In genomic region chr10:124523301-124523871, GRCh38 we compare ENCODE assay signal across 9 cellular contexts.
A peak's percentile ranks its signal among the peaks of the same experiment; 100 is the strongest.
DNase-seq lines count a peak whose midpoint lies in the region; ATAC-seq and TF ChIP-seq lines count a peak whose summit lies in the region.
"Had no signal": no experiment of that assay in that cellular context is flagged by ENCODE, and none has a peak within 500 bp of the region (broad histone marks: within the 10 kb centered on the region; RNA-seq: fewer than 3 reads in every experiment).

No MANE protein-coding gene starts in this region.

- peak; percentile 39 for DNase-seq in left ventricle myocardium superior
- DNase-seq in Right ventricle myocardium superior = no peak
- peak; percentile 72 for DNase-seq in nephron progenitor cell
- no peak for DNase-seq in BE2C
- no peak for DNase-seq in GM03348 (ENCODE audit: low spot score)
- DNase-seq in stimulated activated effector memory CD8-positive, alpha-beta T cell treated with anti-CD3 and anti-CD28 coated beads, Interleukin-12 subunit alpha, Interleukin-12 subunit beta, amount 100 ng/mL, for 72 hours (ENCODE audit: low spot score in 2 of 2) = no peak
- DNase-seq: activated gamma-delta T cell treated with Interleukin-2 at 50 U/mL for 16 hours had no signal

- ATAC-seq in left ventricle myocardium superior (no peak), Right ventricle myocardium superior (ENCODE audit: poor library complexity) (no peak)
- no peak for ATAC-seq in activated T-helper 17 cell treated with anti-CD3 and anti-CD28 coated beads, Interleukin-2, amount 50 U/mL, for 72 hours (replicated peaks)
- ATAC-seq in stimulated activated effector memory CD8-positive, alpha-beta T cell treated with anti-CD3 and anti-CD28 coated beads, Interleukin-12 subunit alpha, Interleukin-12 subunit beta, amount 100 ng/mL, for 72 hours = no peak

- H3K9me3 ChIP-seq in duodenal mucosa (ENCODE audit: control insufficient read depth in 1 of 2, low read length in 2 of 2) = no peaks in the 10 kb centered on the region
- no peaks in the 10 kb centered on the region for H3K9me3 ChIP-seq in BE2C

- H3K36me3 ChIP-seq in duodenal mucosa (ENCODE audit: control insufficient read depth in 1 of 2, insufficient read depth in 2 of 2, low read length in 2 of 2) (no peaks in the 10 kb centered on the region), BE2C (no peaks in the 10 kb centered on the region)

- H3K4me1 ChIP-seq in duodenal mucosa (ENCODE audit: control insufficient read depth in 1 of 2, insufficient read depth in 2 of 2, low read length in 2 of 2) (peaks cover 15 to 18% of the 10 kb centered on the region in 2 donors), BE2C (peaks cover 8% of the 10 kb centered on the region)

- peak overlapping the region; percentile 40 to 48 for H3K9ac ChIP-seq in duodenal mucosa (ENCODE audit: low read depth in 1 of 2, low read length in 2 of 2)

- peak overlapping the region; percentile 68 for H3K4me3 Mint-ChIP-seq in nephron progenitor cell
- H3K4me3 Mint-ChIP-seq in activated T-helper 17 cell treated with anti-CD3 and anti-CD28 coated beads, Interleukin-2, amount 50 U/mL, for 72 hours = no peak overlapping the region
- H3K4me3 Mint-ChIP-seq in stimulated activated effector memory CD8-positive, alpha-beta T cell treated with anti-CD3 and anti-CD28 coated beads, Interleukin-12 subunit alpha, Interleukin-12 subunit beta, amount 100 ng/mL, for 72 hours = no peak overlapping the region

- TF ChIP-seq CTCF in nephron progenitor cell (IDR thresholded peaks at IDR 0.05) (no peak), BE2C (IDR thresholded peaks at IDR 0.05; ENCODE audit: low read depth, low read length) (no peak)

- peak overlapping the region; percentile 58 to 62 for H3K4me3 ChIP-seq in duodenal mucosa (ENCODE audit: low read depth in 1 of 2, low read length in 2 of 2)
- H3K4me3 ChIP-seq in BE2C (ENCODE audit: low read depth, low read length) = no peak overlapping the region

- intact Hi-C loops in left ventricle myocardium superior (cut with micrococcal nuclease) = no loop called here
- intact Hi-C loops in Right ventricle myocardium superior (cut with DNase I) = no loop called here

- H3K36me3 Mint-ChIP-seq in nephron progenitor cell (ENCODE audit: low read depth) = peaks cover 4% of the 10 kb centered on the region
- no peaks in the 10 kb centered on the region for H3K36me3 Mint-ChIP-seq in activated T-helper 17 cell treated with anti-CD3 and anti-CD28 coated beads, Interleukin-2, amount 50 U/mL, for 72 hours (ENCODE audit: low read depth)
- no peaks in the 10 kb centered on the region for H3K36me3 Mint-ChIP-seq in stimulated activated effector memory CD8-positive, alpha-beta T cell treated with anti-CD3 and anti-CD28 coated beads, Interleukin-12 subunit alpha, Interleukin-12 subunit beta, amount 100 ng/mL, for 72 hours

- H3K9me3 Mint-ChIP-seq in nephron progenitor cell = no peaks in the 10 kb centered on the region
- H3K9me3 Mint-ChIP-seq in activated T-helper 17 cell treated with anti-CD3 and anti-CD28 coated beads, Interleukin-2, amount 50 U/mL, for 72 hours = no peaks in the 10 kb centered on the region
- H3K9me3 Mint-ChIP-seq in stimulated activated effector memory CD8-positive, alpha-beta T cell treated with anti-CD3 and anti-CD28 coated beads, Interleukin-12 subunit alpha, Interleukin-12 subunit beta, amount 100 ng/mL, for 72 hours = no peaks in the 10 kb centered on the region

- peaks cover under 1% of the 10 kb centered on the region for H3K27me3 Mint-ChIP-seq in nephron progenitor cell (ENCODE audit: low read depth, poor library complexity)
- no peaks in the 10 kb centered on the region for H3K27me3 Mint-ChIP-seq in activated T-helper 17 cell treated with anti-CD3 and anti-CD28 coated beads, Interleukin-2, amount 50 U/mL, for 72 hours

- H3K27me3 ChIP-seq in duodenal mucosa (ENCODE audit: control insufficient read depth in 1 of 2, insufficient read depth in 2 of 2, low read length in 2 of 2) = no peaks in the 10 kb centered on the region
- no peaks in the 10 kb centered on the region for H3K27me3 ChIP-seq in BE2C

- H3K27ac Mint-ChIP-seq in nephron progenitor cell = peak overlapping the region; percentile 95
- no peak overlapping the region for H3K27ac Mint-ChIP-seq in activated T-helper 17 cell treated with anti-CD3 and anti-CD28 coated beads, Interleukin-2, amount 50 U/mL, for 72 hours
- no peak overlapping the region for H3K27ac Mint-ChIP-seq in stimulated activated effector memory CD8-positive, alpha-beta T cell treated with anti-CD3 and anti-CD28 coated beads, Interleukin-12 subunit alpha, Interleukin-12 subunit beta, amount 100 ng/mL, for 72 hours

- H3K4me1 Mint-ChIP-seq in nephron progenitor cell = peaks cover 39% of the 10 kb centered on the region
- no peaks in the 10 kb centered on the region for H3K4me1 Mint-ChIP-seq in activated T-helper 17 cell treated with anti-CD3 and anti-CD28 coated beads, Interleukin-2, amount 50 U/mL, for 72 hours
- H3K4me1 Mint-ChIP-seq in stimulated activated effector memory CD8-positive, alpha-beta T cell treated with anti-CD3 and anti-CD28 coated beads, Interleukin-12 subunit alpha, Interleukin-12 subunit beta, amount 100 ng/mL, for 72 hours = no peaks in the 10 kb centered on the region

- H3K27ac ChIP-seq in duodenal mucosa (ENCODE audit: low read depth, low read length) = no peak overlapping the region

Comparison
In these comparisons a context has a peak if more than half of its experiments do, and no peak if none do; other contexts are left out.
1. DNase-seq: peak in left ventricle myocardium superior (single experiment) and nephron progenitor cell (single experiment); none in Right ventricle myocardium superior (single experiment), BE2C (single experiment), GM03348 (single experiment) and stimulated activated effector memory CD8-positive, alpha-beta T cell treated with anti-CD3 and anti-CD28 coated beads, Interleukin-12 subunit alpha, Interleukin-12 subunit beta, amount 100 ng/mL, for 72 hours (0 of 2).